2 cellular contexts compared by ENCODE assay signal in the genomic region with DNA sequence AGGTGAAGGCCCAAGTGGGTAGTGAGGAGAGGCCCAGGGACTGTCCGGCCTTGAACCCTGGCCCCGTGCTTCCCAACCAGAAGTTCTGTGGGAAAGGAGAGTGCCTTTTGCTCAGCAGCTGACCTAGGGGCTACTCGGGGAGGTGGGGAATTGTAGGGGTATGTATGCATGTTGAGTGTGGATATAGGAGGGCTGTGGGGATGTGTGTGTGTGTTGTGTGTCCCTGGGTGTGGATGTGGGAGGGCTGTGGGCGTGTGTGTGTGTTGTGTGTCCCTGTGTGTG.
TF ChIP-seq lines count a peak whose summit lies in the region.

No MANE protein-coding gene starts in this region.

TF ChIP-seq in IMR-90, 13 proteins besides CTCF, POLR2A, EP300 and RAD21:
- no peak for TF ChIP-seq FOS (IDR thresholded peaks at IDR 0.05; ENCODE audit: low read depth, low read length)
- no peak for TF ChIP-seq MXI1 (IDR thresholded peaks at IDR 0.05; ENCODE audit: borderline replicate concordance, low read depth, low read length)
- no peak for TF ChIP-seq ELK1 (IDR thresholded peaks at IDR 0.05; ENCODE audit: borderline replicate concordance, low read depth, low read length)
- no peak for TF ChIP-seq SMC3 (IDR thresholded peaks at IDR 0.05; ENCODE audit: low read depth, low read length)
- no peak for TF ChIP-seq MAZ (IDR thresholded peaks at IDR 0.05; ENCODE audit: borderline replicate concordance, low read depth, low read length)
- TF ChIP-seq RFX5 (IDR thresholded peaks at IDR 0.05; ENCODE audit: low read depth, low read length), result no peak

TF ChIP-seq in H1, 55 proteins besides CTCF, POLR2A, EP300 and RAD21:
- TF ChIP-seq TBP (IDR thresholded peaks at IDR 0.05; ENCODE audit: low read depth, low read length), result no peak
- no peak for TF ChIP-seq NRF1 (IDR thresholded peaks at IDR 0.05; ENCODE audit: low read depth, low read length)
- no peak for TF ChIP-seq PHF8 (conservative IDR thresholded peaks at IDR 0.05; ENCODE audit: low read depth, low read length)
- TF ChIP-seq KDM5A (IDR thresholded peaks at IDR 0.05; ENCODE audit: low read length), result no peak
- TF ChIP-seq RXRA (IDR thresholded peaks at IDR 0.05; ENCODE audit: insufficient read depth, low read depth, low read length), result no peak
- TF ChIP-seq, protein P1, sequence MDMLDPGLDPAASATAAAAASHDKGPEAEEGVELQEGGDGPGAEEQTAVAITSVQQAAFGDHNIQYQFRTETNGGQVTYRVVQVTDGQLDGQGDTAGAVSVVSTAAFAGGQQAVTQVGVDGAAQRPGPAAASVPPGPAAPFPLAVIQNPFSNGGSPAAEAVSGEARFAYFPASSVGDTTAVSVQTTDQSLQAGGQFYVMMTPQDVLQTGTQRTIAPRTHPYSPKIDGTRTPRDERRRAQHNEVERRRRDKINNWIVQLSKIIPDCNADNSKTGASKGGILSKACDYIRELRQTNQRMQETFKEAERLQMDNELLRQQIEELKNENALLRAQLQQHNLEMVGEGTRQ (IDR thresholded peaks at IDR 0.05; ENCODE audit: low read length), result no peak
- no peak for TF ChIP-seq SIRT6 (IDR thresholded peaks at IDR 0.05; ENCODE audit: low read length)
